12 cellular contexts compared by ENCODE assay signal in genomic region chr6:134379599-134379998, GRCh38.
A peak's percentile ranks its signal among the peaks of the same experiment; 100 is the strongest.
DNase-seq lines count a peak whose midpoint lies in the region; ATAC-seq and TF ChIP-seq lines count a peak whose summit lies in the region.
"Had no signal": no experiment of that assay in that cellular context is flagged by ENCODE, and none has a peak within 500 bp of the region (broad histone marks: within the 10 kb centered on the region; RNA-seq: fewer than 3 reads in every experiment).

No MANE protein-coding gene starts in this region.

- H3K27me3 Mint-ChIP-seq in progenitor cell of endocrine pancreas = no peaks in the 10 kb centered on the region
- peaks cover 0 to 6% of the 10 kb centered on the region in 2 donors for H3K27me3 Mint-ChIP-seq in effector memory CD8-positive, alpha-beta T cell

- H3K4me1 ChIP-seq in OCI-LY7 (ENCODE audit: insufficient read depth, low read length, poor library complexity, severe bottlenecking) (no peaks in the 10 kb centered on the region), colonic mucosa (no peaks in the 10 kb centered on the region), mucosa of descending colon (ENCODE audit: low read depth) (no peaks in the 10 kb centered on the region)
- H3K4me1 ChIP-seq: A549 had no signal

- no peak overlapping the region for H3K4me3 Mint-ChIP-seq in progenitor cell of endocrine pancreas (ENCODE audit: low read depth)
- H3K4me3 Mint-ChIP-seq in effector memory CD8-positive, alpha-beta T cell = no peak overlapping the region

- no peaks in the 10 kb centered on the region for H3K27me3 ChIP-seq in colonic mucosa

- no peak overlapping the region for H3K4me3 ChIP-seq in OCI-LY7 (ENCODE audit: low read depth, low read length, poor library complexity, severe bottlenecking)
- H3K4me3 ChIP-seq in colonic mucosa = no peak overlapping the region
- H3K4me3 ChIP-seq in mucosa of descending colon = no peak overlapping the region
- H3K4me3 ChIP-seq: A549, HAP-1, thoracic aorta had no signal

- H3K9me2 ChIP-seq in OCI-LY7 (ENCODE audit: insufficient read depth, low read length) = no peaks in the 10 kb centered on the region

- intact Hi-C loops in OCI-LY7 (cut with micrococcal nuclease; ENCODE audit: unreplicated experiment) (no loop called here), colonic mucosa (cut with DNase I) (loop anchor here (10.0 kb wide), 1 partner anchor 255 kb away; no protein-coding TSS in a partner anchor), mucosa of descending colon (cut with DNase I, micrococcal nuclease) (no loop called here)

- no peaks in the 10 kb centered on the region for H4K20me1 ChIP-seq in OCI-LY7 (ENCODE audit: insufficient read depth, low read length)

- H3K36me3 ChIP-seq in OCI-LY7 (ENCODE audit: insufficient read depth, low read length) = no peaks in the 10 kb centered on the region
- H3K36me3 ChIP-seq in colonic mucosa = no peaks in the 10 kb centered on the region
- H3K36me3 ChIP-seq in mucosa of descending colon (ENCODE audit: low read depth) = no peaks in the 10 kb centered on the region
- H3K36me3 ChIP-seq: HAP-1, thoracic aorta had no signal

- peaks cover 37% of the 10 kb centered on the region for H3K4me1 Mint-ChIP-seq in progenitor cell of endocrine pancreas (ENCODE audit: low read depth)
- peaks cover 9 to 13% of the 10 kb centered on the region in 2 donors for H3K4me1 Mint-ChIP-seq in effector memory CD8-positive, alpha-beta T cell (ENCODE audit: low read depth in 2 of 2)

- ATAC-seq in effector memory CD8-positive, alpha-beta T cell (replicated peaks) = no peak
- ATAC-seq in GM21360 (IDR thresholded peaks at IDR 0.05; ENCODE audit: unreplicated experiment) (no peak), mucosa of descending colon (no peak)
- ATAC-seq: A549 had no signal

- DNase-seq in NCI-H345 (lab: John Stamatoyannopoulos, UW) = peak; percentile 2
- no peak for DNase-seq in NCI-H345 treated with DMSO at 0.1 percent for 48 hours (lab: John Stamatoyannopoulos, UW; ENCODE audit: unreplicated experiment)
- no peak for DNase-seq in OCI-LY7 (ENCODE audit: low spot score)
- DNase-seq in colonic mucosa = no peak
- no peak for DNase-seq in progenitor cell of endocrine pancreas (ENCODE audit: low spot score, unreplicated experiment)
- DNase-seq in effector memory CD8-positive, alpha-beta T cell = no peak
- DNase-seq in mucosa of descending colon = no peak
- DNase-seq: retina had no signal

- H3K4me2 ChIP-seq in OCI-LY7 (ENCODE audit: low read length) = no peak overlapping the region
- H3K4me2 ChIP-seq: A549 had no signal

- peaks cover 2% of the 10 kb centered on the region for H3K36me3 Mint-ChIP-seq in progenitor cell of endocrine pancreas (ENCODE audit: insufficient read depth)
- H3K36me3 Mint-ChIP-seq in effector memory CD8-positive, alpha-beta T cell (ENCODE audit: insufficient read depth) = no peaks in the 10 kb centered on the region

- POLR2A ChIA-PET in OCI-LY7 (lab: Charles Lee) = interaction anchor here (0.6 kb wide), 2 partner anchors 28 to 1426 kb away, joined by 4 to 5 read pairs; no protein-coding TSS in a partner anchor

- peak overlapping the region; percentile 97 for H3K27ac Mint-ChIP-seq in progenitor cell of endocrine pancreas
- peak overlapping the region in 1 of 2 donors; percentile 93 for H3K27ac Mint-ChIP-seq in effector memory CD8-positive, alpha-beta T cell

- H3K79me2 ChIP-seq in OCI-LY7 (ENCODE audit: insufficient read depth, low read depth, low read length) = no peaks in the 10 kb centered on the region

- H3K27ac ChIP-seq in OCI-LY7 (ENCODE audit: low read depth, low read length, poor library complexity, severe bottlenecking) (no peak overlapping the region), colonic mucosa (peak overlapping the region; percentile 45)
- H3K27ac ChIP-seq: thoracic aorta had no signal

- H3K9ac ChIP-seq in colonic mucosa (ENCODE audit: low read depth in 2 of 2, low read length in 2 of 2) = no peak overlapping the region

- peaks cover 9% of the 10 kb centered on the region for H3K9me3 Mint-ChIP-seq in progenitor cell of endocrine pancreas (ENCODE audit: low read depth)
- no peaks in the 10 kb centered on the region for H3K9me3 Mint-ChIP-seq in effector memory CD8-positive, alpha-beta T cell

- no peak for TF ChIP-seq CTCF in OCI-LY7 (conservative IDR thresholded peaks at IDR 0.05; ENCODE audit: low read length)
- TF ChIP-seq CTCF in colonic mucosa (IDR thresholded peaks at IDR 0.05) = no peak
- no peak for TF ChIP-seq CTCF in progenitor cell of endocrine pancreas (IDR thresholded peaks at IDR 0.05; ENCODE audit: unreplicated experiment)
- TF ChIP-seq CTCF in mucosa of descending colon (IDR thresholded peaks at IDR 0.05) = no peak

- no TSS peak for BruUV-seq in OCI-LY7 (replicated peaks; lab: Mats Ljungman, UMichigan)

- peak overlapping the region; percentile 55 for H2AFZ ChIP-seq in OCI-LY7 (ENCODE audit: low read length)

- CTCF ChIA-PET in OCI-LY7 (lab: Charles Lee; ENCODE audit: unreplicated experiment) = no interaction called here

- H3K9me3 ChIP-seq in OCI-LY7 (ENCODE audit: low read length) = no peaks in the 10 kb centered on the region
- no peaks in the 10 kb centered on the region for H3K9me3 ChIP-seq in colonic mucosa
- H3K9me3 ChIP-seq in mucosa of descending colon = no peaks in the 10 kb centered on the region
- H3K9me3 ChIP-seq: A549, HAP-1, thoracic aorta had no signal
